Comparison of ENCODE assay signal across 23 cellular contexts in the genomic region with DNA sequence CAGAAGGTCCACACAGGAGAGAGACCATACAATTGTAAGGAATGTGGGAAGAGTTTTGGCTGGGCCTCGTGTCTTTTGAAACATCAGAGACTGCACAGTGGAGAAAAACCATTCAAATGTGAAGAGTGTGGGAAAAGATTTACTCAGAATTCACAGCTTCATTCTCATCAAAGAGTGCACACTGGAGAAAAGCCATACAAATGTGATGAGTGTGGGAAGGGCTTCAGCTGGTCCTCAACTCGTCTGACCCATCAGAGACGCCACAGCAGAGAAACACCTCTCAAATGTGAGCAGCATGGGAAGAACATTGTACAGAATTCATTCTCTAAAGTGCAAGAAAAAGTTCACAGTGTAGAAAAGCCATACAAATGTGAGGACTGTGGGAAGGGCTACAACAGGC.
"Had no signal": no experiment of that assay in that cellular context is flagged by ENCODE, and none has a peak within 500 bp of the region (broad histone marks: within the 10 kb centered on the region; RNA-seq: fewer than 3 reads in every experiment).

No MANE protein-coding gene starts in this region.

- H3K27me3 Mint-ChIP-seq: effector memory CD8-positive, alpha-beta T cell; stimulated activated naive B cell treated with anti-CD40 and anti-IgM and Interleukin-4, amounts not matched to agents 10 μg/mL and 1 μg/mL and 100 μg/mL, for 72 hours; stimulated activated naive CD8-positive, alpha-beta T cell treated with anti-CD3 and anti-CD28 coated beads, Interleukin-15, amount 100 ng/mL, for 72 hours had no signal

- H3K4me3 ChIP-seq: left ventricle myocardium inferior, lung, skin epidermis, thoracic aorta had no signal

- H3K4me3 Mint-ChIP-seq: effector memory CD8-positive, alpha-beta T cell; immature natural killer cell; natural killer cell; neural crest cell; stimulated activated naive B cell treated with anti-CD40 and anti-IgM and Interleukin-4, amounts not matched to agents 10 μg/mL and 1 μg/mL and 100 μg/mL, for 72 hours; stimulated activated naive CD8-positive, alpha-beta T cell treated with anti-CD3 and anti-CD28 coated beads, Interleukin-15, amount 100 ng/mL, for 72 hours had no signal

- DNase-seq: effector memory CD8-positive, alpha-beta T cell; erythroblast; foreskin keratinocyte; immature natural killer cell; left cardiac atrium; left ventricle myocardium inferior; mesenchymal stem cell; natural killer cell; posterior cingulate gyrus; stimulated activated CD4-positive, alpha-beta T cell treated with anti-CD3 and anti-CD28 coated beads, Interleukin-2, amount 100 ng/mL, for 24 hours; stimulated activated CD4-positive, alpha-beta T cell treated with anti-CD3 and anti-CD28 coated beads, Interleukin-4, amount 100 ng/mL, for 4 hours; stimulated activated naive B cell treated with anti-CD40 and anti-IgM and Interleukin-4, amounts not matched to agents 10 μg/mL and 1 μg/mL and 100 μg/mL, for 72 hours; stimulated activated naive CD8-positive, alpha-beta T cell treated with anti-CD3 and anti-CD28 coated beads, Interleukin-15, amount 100 ng/mL, for 72 hours; substantia nigra; trophoblast cell had no signal

- H3K4me1 ChIP-seq: foreskin keratinocyte had no signal

- H3K27ac ChIP-seq: foreskin keratinocyte, left ventricle myocardium inferior, skin epidermis, thoracic aorta had no signal

- ATAC-seq: effector memory CD8-positive, alpha-beta T cell; foreskin keratinocyte; left cardiac atrium; natural killer cell; sciatic nerve; stimulated activated naive B cell treated with anti-CD40 and anti-IgM and Interleukin-4, amounts not matched to agents 10 μg/mL and 1 μg/mL and 100 μg/mL, for 72 hours; stimulated activated naive CD8-positive, alpha-beta T cell treated with anti-CD3 and anti-CD28 coated beads, Interleukin-15, amount 100 ng/mL, for 72 hours had no signal

- H3K27ac Mint-ChIP-seq: effector memory CD8-positive, alpha-beta T cell; immature natural killer cell; natural killer cell; stimulated activated naive B cell treated with anti-CD40 and anti-IgM and Interleukin-4, amounts not matched to agents 10 μg/mL and 1 μg/mL and 100 μg/mL, for 72 hours; stimulated activated naive CD8-positive, alpha-beta T cell treated with anti-CD3 and anti-CD28 coated beads, Interleukin-15, amount 100 ng/mL, for 72 hours had no signal

- FAIRE-seq: endothelial cell of umbilical vein, keratinocyte, urothelium cell line had no signal

- H3K27me3 ChIP-seq: foreskin keratinocyte had no signal
